In genomic region chr1:9687120-9687875, GRCh38 we compare ENCODE assay signal across 9 cellular contexts. TPM values are rescaled to one million over a fixed set of nuclear protein-coding genes. Genes with fewer than 3 reads are reported as not detected.
DNase-seq lines count a peak whose midpoint lies in the region; ATAC-seq, FAIRE-seq and TF ChIP-seq lines count a peak whose summit lies in the region.
"Had no signal": no experiment of that assay in that cellular context is flagged by ENCODE, and none has a peak within 500 bp of the region (broad histone marks: within the 10 kb centered on the region; RNA-seq: fewer than 3 reads in every experiment).

No MANE protein-coding gene starts in this region.

- H3K36me3 ChIP-seq in Peyer's patch (no peaks in the 10 kb centered on the region), pancreas (no peaks in the 10 kb centered on the region), urinary bladder (ENCODE audit: insufficient read depth) (no peaks in the 10 kb centered on the region)

- TF ChIP-seq CTCF in Peyer's patch (IDR thresholded peaks at IDR 0.05) (no peak), pancreas (IDR thresholded peaks at IDR 0.05) (no peak)

- H3K27me3 ChIP-seq in Peyer's patch (no peaks in the 10 kb centered on the region), pancreas (no peaks in the 10 kb centered on the region)

- FAIRE-seq in pancreas (lab: Jason Lieb, UNC): no peak
- FAIRE-seq: islet of Langerhans had no signal

- DNase-seq in GM03348 (ENCODE audit: low spot score) (peak; percentile 68), Peyer's patch (peak; percentile 55 to 79 (median 78)), foreskin melanocyte (peak; percentile 63), pancreas (peak; percentile 43 to 81 (median 66)), LoVo (ENCODE audit: low spot score) (no peak)
- DNase-seq in activated T-helper 1 cell treated with anti-CD3 and anti-CD28 coated beads, Interleukin-2, amount 50 U/mL, for 16 hours (ENCODE audit: low read depth in 1 of 2, low spot score in 1 of 2): peak; percentile 16 to 63

- no peak for TF ChIP-seq POLR2A in Peyer's patch (IDR thresholded peaks at IDR 0.05)

- ATAC-seq in HG02885 (IDR thresholded peaks at IDR 0.05; ENCODE audit: poor library complexity, unreplicated experiment): peak; percentile 41
- ATAC-seq in pancreas: peak; percentile 51 to 77 (median 68)

- WGBS in pancreas, 2 donors: 1% methylated on average over 39 to 42 of the region's 42 CpGs
- under 1% methylated on average over 42 of the region's 42 CpGs for WGBS in urinary bladder

- peak overlapping the region; percentile 28 to 87 (median 38) for H3K27ac ChIP-seq in Peyer's patch
- H3K27ac ChIP-seq in pancreas: peak overlapping the region in 2 of 4 donors; percentile 9 to 30
- no peak overlapping the region for H3K27ac ChIP-seq in urinary bladder (ENCODE audit: low read depth)

- intact Hi-C loops in pancreas (cut with DNase I): no loop called here

- peak overlapping the region; percentile 48 to 86 (median 56) for H3K4me3 ChIP-seq in Peyer's patch
- H3K4me3 ChIP-seq in pancreas: peak overlapping the region; percentile 20 to 76 (median 48)
- H3K4me3 ChIP-seq in urinary bladder (ENCODE audit: low read depth, low read length): peak overlapping the region; percentile 50

- H3K4me1 ChIP-seq in Peyer's patch (peaks cover 6 to 39% (median 23%) of the 10 kb centered on the region in 4 donors), pancreas (peaks cover 6 to 12% (median 7%) of the 10 kb centered on the region in 3 donors), urinary bladder (ENCODE audit: insufficient read depth) (peaks cover 2% of the 10 kb centered on the region)

- H3K9me3 ChIP-seq in Peyer's patch: peaks cover 0 to 4% (median 0%) of the 10 kb centered on the region in 4 donors
- H3K9me3 ChIP-seq in pancreas: no peaks in the 10 kb centered on the region

RNA-seq across cellular contexts. Expression of gene PIK3CD, which starts 35.8 kb away (rescaled TPM):
- 10 to 100 TPM in 2 of 4 donors, 1 to 10 TPM in 2; 2.8 to 34.7 (median 7.6) TPM for total RNA-seq in Peyer's patch
- 10 to 100 TPM in 1 of 6 donors, 1 to 10 TPM in 5; 1.9 to 10.6 (median 2.2) TPM for total RNA-seq in pancreas
- 1 to 10 TPM; 2.4 to 3.8 TPM for polyA plus RNA-seq in pancreas
- 3.8 TPM for total RNA-seq in urinary bladder
- 5.5 TPM for polyA plus RNA-seq in urinary bladder
